Comparison of ENCODE assay signal across 22 cellular contexts in the genomic region with DNA sequence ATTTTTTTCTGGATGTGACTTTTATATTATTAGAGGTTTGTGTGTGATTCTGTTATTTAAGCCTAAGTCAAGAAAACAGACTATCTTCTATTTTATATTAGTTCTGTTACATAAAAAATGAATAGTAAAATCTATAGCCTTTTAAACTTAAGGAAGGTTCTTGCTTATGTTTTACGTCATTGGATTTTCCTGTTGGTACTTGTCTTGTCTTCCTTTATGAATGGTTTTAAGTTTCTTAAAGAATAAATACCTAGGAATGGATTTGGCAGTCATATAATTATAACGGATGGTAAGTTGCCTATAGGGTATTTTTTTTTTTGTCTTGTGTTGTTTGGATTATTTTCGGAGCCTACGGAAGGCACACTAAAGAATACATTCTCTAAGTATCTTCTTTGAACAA.
DNase-seq lines count a peak whose midpoint lies in the region; ATAC-seq lines count a peak whose summit lies in the region.
"Had no signal": no experiment of that assay in that cellular context is flagged by ENCODE, and none has a peak within 500 bp of the region (broad histone marks: within the 10 kb centered on the region; RNA-seq: fewer than 3 reads in every experiment).

No MANE protein-coding gene starts in this region.

- H3K36me3 ChIP-seq in CD8-positive, alpha-beta memory T cell (ENCODE audit: insufficient read depth, low read length), result no peaks in the 10 kb centered on the region
- H3K36me3 ChIP-seq: BLaER1 treated with 17β-estradiol and CSF1 and Interleukin-3, amounts not matched to agents 10 nM and 100 nM had no signal

- peaks cover 0 to 5% (median 3%) of the 10 kb centered on the region in 5 donors for H3K9me3 Mint-ChIP-seq in CD8-positive, alpha-beta memory T cell
- H3K9me3 Mint-ChIP-seq in activated naive CD4-positive, alpha-beta T cell treated with anti-CD3 and anti-CD28 coated beads, Interleukin-2, amount 50 U/mL, for 72 hours, result peaks cover 0 to 11% of the 10 kb centered on the region in 2 donors

- H3K36me3 Mint-ChIP-seq in CD8-positive, alpha-beta memory T cell, result no peaks in the 10 kb centered on the region
- no peaks in the 10 kb centered on the region for H3K36me3 Mint-ChIP-seq in activated naive CD4-positive, alpha-beta T cell treated with anti-CD3 and anti-CD28 coated beads, Interleukin-2, amount 50 U/mL, for 72 hours
- H3K36me3 Mint-ChIP-seq: CD8-positive, alpha-beta T cell had no signal

- no peaks in the 10 kb centered on the region for H3K4me1 Mint-ChIP-seq in CD8-positive, alpha-beta memory T cell
- H3K4me1 Mint-ChIP-seq: B cell had no signal

- POLR2A ChIA-PET in CD8-positive, alpha-beta memory T cell (lab: Charles Lee), result no interaction called here

- H3K4me3 ChIP-seq in CD8-positive, alpha-beta memory T cell (ENCODE audit: low read length), result no peak overlapping the region
- H3K4me3 ChIP-seq: A549; BLaER1 treated with 17β-estradiol and CSF1 and Interleukin-3, amounts not matched to agents 10 nM and 100 nM; GM12878 had no signal

- H3K9me3 ChIP-seq in CD8-positive, alpha-beta memory T cell (ENCODE audit: low read length), result no peaks in the 10 kb centered on the region

- H3K27ac ChIP-seq in epithelial cell of prostate, result peak overlapping the region; percentile 34
- H3K27ac ChIP-seq in CD8-positive, alpha-beta memory T cell (ENCODE audit: low read depth, low read length), result no peak overlapping the region
- H3K27ac ChIP-seq: 22Rv1; A549; BLaER1 treated with 17β-estradiol and CSF1 and Interleukin-3, amounts not matched to agents 10 nM and 100 nM; C4-2B had no signal

- CTCF ChIA-PET in CD8-positive, alpha-beta memory T cell (lab: Charles Lee), result no interaction called here

- H3K27me3 Mint-ChIP-seq in CD8-positive, alpha-beta memory T cell, result no peaks in the 10 kb centered on the region
- H3K27me3 Mint-ChIP-seq: CD4-positive, alpha-beta T cell had no signal

- H3K4me1 ChIP-seq in CD8-positive, alpha-beta memory T cell (ENCODE audit: insufficient read depth, low read length), result no peaks in the 10 kb centered on the region
- H3K4me1 ChIP-seq: A549; BLaER1 treated with 17β-estradiol and CSF1 and Interleukin-3, amounts not matched to agents 10 nM and 100 nM had no signal

- H3K27ac Mint-ChIP-seq in CD8-positive, alpha-beta memory T cell, result no peak overlapping the region
- H3K27ac Mint-ChIP-seq in activated naive CD4-positive, alpha-beta T cell treated with anti-CD3 and anti-CD28 coated beads, Interleukin-2, amount 50 U/mL, for 72 hours, result no peak overlapping the region
- H3K27ac Mint-ChIP-seq: B cell; CD4-positive, alpha-beta T cell; CD8-positive, alpha-beta T cell had no signal

- H3K4me3 Mint-ChIP-seq in CD8-positive, alpha-beta memory T cell, result no peak overlapping the region
- H3K4me3 Mint-ChIP-seq: B cell; CD4-positive, alpha-beta T cell; CD8-positive, alpha-beta T cell had no signal

- DNase-seq in NCI-H446 treated with DMSO at 0.1 percent for 48 hours (lab: John Stamatoyannopoulos, UW), result peak; percentile 1
- no peak for DNase-seq in NCI-H446 (lab: John Stamatoyannopoulos, UW)
- no peak for DNase-seq in epithelial cell of prostate (ENCODE audit: low read depth, low spot score)
- no peak for DNase-seq in CD8-positive, alpha-beta memory T cell
- no peak for DNase-seq in activated naive CD4-positive, alpha-beta T cell treated with anti-CD3 and anti-CD28 coated beads, Interleukin-2, amount 50 U/mL, for 72 hours (ENCODE audit: low spot score in 2 of 2)
- DNase-seq: AML-193; CD4-positive, alpha-beta T cell; CD8-positive, alpha-beta T cell; COR-L47; DMS 273 treated with DMSO at 0.1 percent for 48 hours; DMS153; DMS53; DMS79; DND-41; EL; GDM1 had no signal

- H3K27me3 ChIP-seq in CD8-positive, alpha-beta memory T cell (ENCODE audit: insufficient read depth, low read length, poor library complexity, severe bottlenecking), result no peaks in the 10 kb centered on the region
- H3K27me3 ChIP-seq: BLaER1 treated with 17β-estradiol and CSF1 and Interleukin-3, amounts not matched to agents 10 nM and 100 nM had no signal

- ATAC-seq in activated naive CD4-positive, alpha-beta T cell treated with anti-CD3 and anti-CD28 coated beads, Interleukin-2, amount 50 U/mL, for 72 hours, result no peak
- ATAC-seq: A549; CD8-positive, alpha-beta T cell; GM12878 had no signal
